ENCODE assay signal across 1 cellular context in the genomic region with DNA sequence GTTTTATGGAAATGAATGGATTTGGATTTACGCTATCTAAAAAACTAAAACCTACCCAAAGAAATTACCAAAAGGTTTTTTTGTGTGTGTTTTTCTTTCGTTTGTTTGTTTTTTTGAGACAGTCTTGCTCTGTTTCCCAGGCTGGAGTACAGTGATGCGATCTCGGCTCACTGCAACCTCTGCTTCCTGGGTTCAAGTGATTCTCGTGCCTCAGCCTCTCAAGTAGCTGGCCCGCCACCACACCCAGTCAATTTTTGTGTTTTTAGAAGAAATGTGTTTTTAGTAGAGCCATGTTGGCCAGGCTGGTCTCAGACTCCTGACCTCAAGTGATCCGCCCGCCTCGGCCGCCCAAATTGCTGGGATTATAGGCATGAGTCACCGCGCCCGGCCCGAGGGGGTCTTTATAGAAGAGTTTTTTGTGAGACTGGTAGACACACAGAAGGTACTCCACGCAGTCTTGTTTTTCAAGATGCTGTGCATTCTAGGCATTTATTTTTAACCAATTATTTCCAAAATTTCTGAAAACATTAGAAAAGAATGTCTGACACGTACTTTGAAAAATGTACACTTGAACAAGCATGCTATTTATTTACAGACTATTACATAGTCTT.
A peak's percentile ranks its signal among the peaks of the same experiment; 100 is the strongest.
TF ChIP-seq lines count a peak whose summit lies in the region.

No MANE protein-coding gene starts in this region.

TF ChIP-seq in HepG2, 621 proteins besides CTCF, POLR2A, EP300 and RAD21 (continued from another document):
- peak; percentile 23; the same call in 1 of the 2 replicates for TF ChIP-seq ZNF687 (CRISPR knock-in tag; IDR thresholded peaks at IDR 0.05)
- no peak for TF ChIP-seq ZNF263 (CRISPR knock-in tag; IDR thresholded peaks at IDR 0.05)
